ENCODE assay signal across 1 cellular context in the genomic region with DNA sequence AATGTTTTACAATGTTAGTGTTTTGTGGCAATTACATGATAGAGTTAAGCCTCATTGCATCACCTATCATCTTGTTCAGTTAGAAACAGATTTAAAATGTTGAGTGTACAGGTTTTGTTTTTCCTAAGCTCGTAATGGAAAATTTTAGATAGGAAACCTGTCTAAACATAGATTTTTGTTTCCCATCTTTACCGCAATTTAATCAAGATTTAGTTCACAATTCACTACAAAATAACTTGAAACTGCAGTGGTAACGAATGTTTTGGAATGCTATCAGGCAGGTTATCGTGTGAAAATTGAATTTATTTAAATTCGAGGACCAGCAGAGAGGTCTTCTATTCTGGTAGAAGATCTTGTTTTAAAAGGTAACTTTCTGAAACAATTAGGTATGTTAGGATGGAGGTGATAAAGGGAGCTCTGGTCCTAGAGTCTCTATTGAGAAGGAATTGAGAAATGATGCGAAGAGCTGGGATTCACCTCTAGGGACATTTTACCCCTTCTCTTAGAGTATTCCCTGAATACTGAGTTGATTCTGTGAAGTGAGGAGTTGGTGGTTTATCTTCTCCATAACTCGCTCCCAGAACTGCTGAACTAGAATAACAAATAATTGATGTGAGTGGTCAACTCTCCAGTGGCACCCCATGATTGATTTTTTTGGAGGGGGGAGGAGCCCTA.
TF ChIP-seq lines count a peak whose summit lies in the region.

No MANE protein-coding gene starts in this region.

TF ChIP-seq in WTC11, 78 proteins besides CTCF, POLR2A, EP300 and RAD21 (continued from another document):
- TF ChIP-seq, protein P1, sequence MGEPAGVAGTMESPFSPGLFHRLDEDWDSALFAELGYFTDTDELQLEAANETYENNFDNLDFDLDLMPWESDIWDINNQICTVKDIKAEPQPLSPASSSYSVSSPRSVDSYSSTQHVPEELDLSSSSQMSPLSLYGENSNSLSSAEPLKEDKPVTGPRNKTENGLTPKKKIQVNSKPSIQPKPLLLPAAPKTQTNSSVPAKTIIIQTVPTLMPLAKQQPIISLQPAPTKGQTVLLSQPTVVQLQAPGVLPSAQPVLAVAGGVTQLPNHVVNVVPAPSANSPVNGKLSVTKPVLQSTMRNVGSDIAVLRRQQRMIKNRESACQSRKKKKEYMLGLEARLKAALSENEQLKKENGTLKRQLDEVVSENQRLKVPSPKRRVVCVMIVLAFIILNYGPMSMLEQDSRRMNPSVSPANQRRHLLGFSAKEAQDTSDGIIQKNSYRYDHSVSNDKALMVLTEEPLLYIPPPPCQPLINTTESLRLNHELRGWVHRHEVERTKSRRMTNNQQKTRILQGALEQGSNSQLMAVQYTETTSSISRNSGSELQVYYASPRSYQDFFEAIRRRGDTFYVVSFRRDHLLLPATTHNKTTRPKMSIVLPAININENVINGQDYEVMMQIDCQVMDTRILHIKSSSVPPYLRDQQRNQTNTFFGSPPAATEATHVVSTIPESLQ (CRISPR knock-in tag; IDR thresholded peaks at IDR 0.05) = no peak
- TF ChIP-seq, protein P2, sequence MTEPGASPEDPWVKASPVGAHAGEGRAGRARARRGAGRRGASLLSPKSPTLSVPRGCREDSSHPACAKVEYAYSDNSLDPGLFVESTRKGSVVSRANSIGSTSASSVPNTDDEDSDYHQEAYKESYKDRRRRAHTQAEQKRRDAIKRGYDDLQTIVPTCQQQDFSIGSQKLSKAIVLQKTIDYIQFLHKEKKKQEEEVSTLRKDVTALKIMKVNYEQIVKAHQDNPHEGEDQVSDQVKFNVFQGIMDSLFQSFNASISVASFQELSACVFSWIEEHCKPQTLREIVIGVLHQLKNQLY (CRISPR knock-in tag; IDR thresholded peaks at IDR 0.05) = no peak
- TF ChIP-seq, protein P3, sequence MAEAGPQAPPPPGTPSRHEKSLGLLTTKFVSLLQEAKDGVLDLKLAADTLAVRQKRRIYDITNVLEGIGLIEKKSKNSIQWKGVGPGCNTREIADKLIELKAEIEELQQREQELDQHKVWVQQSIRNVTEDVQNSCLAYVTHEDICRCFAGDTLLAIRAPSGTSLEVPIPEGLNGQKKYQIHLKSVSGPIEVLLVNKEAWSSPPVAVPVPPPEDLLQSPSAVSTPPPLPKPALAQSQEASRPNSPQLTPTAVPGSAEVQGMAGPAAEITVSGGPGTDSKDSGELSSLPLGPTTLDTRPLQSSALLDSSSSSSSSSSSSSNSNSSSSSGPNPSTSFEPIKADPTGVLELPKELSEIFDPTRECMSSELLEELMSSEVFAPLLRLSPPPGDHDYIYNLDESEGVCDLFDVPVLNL (CRISPR knock-in tag; IDR thresholded peaks at IDR 0.05; ENCODE audit: borderline replicate concordance, low read depth) = no peak
- no peak for TF ChIP-seq SP1 (CRISPR knock-in tag; conservative IDR thresholded peaks at IDR 0.05)
